Comparison of ENCODE assay signal across 8 cellular contexts in genomic region chr22:46067159-46068111, GRCh38.
DNase-seq lines count a peak whose midpoint lies in the region; ATAC-seq, FAIRE-seq and TF ChIP-seq lines count a peak whose summit lies in the region.

No MANE protein-coding gene starts in this region.

- TF ChIP-seq CTCF in pancreas (IDR thresholded peaks at IDR 0.05): no peak

- ATAC-seq in pancreas (no peak), GM19452 (IDR thresholded peaks at IDR 0.05; ENCODE audit: unreplicated experiment) (no peak), HG02973 (IDR thresholded peaks at IDR 0.05; ENCODE audit: unreplicated experiment) (no peak), GM18498 (IDR thresholded peaks at IDR 0.05; ENCODE audit: unreplicated experiment) (no peak)

- H3K4me3 ChIP-seq in duodenal mucosa (ENCODE audit: low read depth in 1 of 2, low read length in 2 of 2) (peak overlapping the region; percentile 23 to 60), pancreas (peak overlapping the region in 2 of 4 donors; percentile 78 to 98)

- intact Hi-C loops in pancreas (cut with DNase I): no loop called here

- H3K9me3 ChIP-seq in duodenal mucosa (ENCODE audit: control insufficient read depth in 1 of 2, low read length in 2 of 2) (no peaks in the 10 kb centered on the region), pancreas (no peaks in the 10 kb centered on the region)

- H3K4me1 ChIP-seq in duodenal mucosa (ENCODE audit: control insufficient read depth in 1 of 2, insufficient read depth in 2 of 2, low read length in 2 of 2) (peaks cover 23 to 52% of the 10 kb centered on the region in 2 donors), pancreas (peaks cover 32 to 53% (median 46%) of the 10 kb centered on the region in 3 donors)

- peak; percentile 48 for DNase-seq in DMS114 treated with DMSO at 0.1 percent for 48 hours (lab: John Stamatoyannopoulos, UW; ENCODE audit: unreplicated experiment)
- peak; percentile 48 for DNase-seq in NCI-H345 (lab: John Stamatoyannopoulos, UW)
- peak in 3 of 6 donors; percentile 17 to 53 (median 32) for DNase-seq in pancreas
- DNase-seq in NCI-H2029 treated with DMSO at 0.1 percent for 48 hours (lab: John Stamatoyannopoulos, UW): no peak

- peak overlapping the region; percentile 53 for H3K27ac ChIP-seq in duodenal mucosa (ENCODE audit: low read depth, low read length)
- H3K27ac ChIP-seq in pancreas: peak overlapping the region; percentile 99 to 100 (median 100)

- H3K27me3 ChIP-seq in duodenal mucosa (ENCODE audit: control insufficient read depth in 1 of 2, insufficient read depth in 2 of 2, low read length in 2 of 2) (no peaks in the 10 kb centered on the region), pancreas (no peaks in the 10 kb centered on the region)

- no peak for FAIRE-seq in pancreas (lab: Jason Lieb, UNC)

- peak overlapping the region; percentile 66 to 86 for H3K9ac ChIP-seq in duodenal mucosa (ENCODE audit: low read depth in 1 of 2, low read length in 2 of 2)

- 18% methylated on average over 19 of the region's 19 CpGs for WGBS in pancreas, 2 donors

- H3K36me3 ChIP-seq in duodenal mucosa (ENCODE audit: control insufficient read depth in 1 of 2, insufficient read depth in 2 of 2, low read length in 2 of 2): no peaks in the 10 kb centered on the region
- no peaks in the 10 kb centered on the region for H3K36me3 ChIP-seq in pancreas
